20 cellular contexts compared by ENCODE assay signal in the genomic region with DNA sequence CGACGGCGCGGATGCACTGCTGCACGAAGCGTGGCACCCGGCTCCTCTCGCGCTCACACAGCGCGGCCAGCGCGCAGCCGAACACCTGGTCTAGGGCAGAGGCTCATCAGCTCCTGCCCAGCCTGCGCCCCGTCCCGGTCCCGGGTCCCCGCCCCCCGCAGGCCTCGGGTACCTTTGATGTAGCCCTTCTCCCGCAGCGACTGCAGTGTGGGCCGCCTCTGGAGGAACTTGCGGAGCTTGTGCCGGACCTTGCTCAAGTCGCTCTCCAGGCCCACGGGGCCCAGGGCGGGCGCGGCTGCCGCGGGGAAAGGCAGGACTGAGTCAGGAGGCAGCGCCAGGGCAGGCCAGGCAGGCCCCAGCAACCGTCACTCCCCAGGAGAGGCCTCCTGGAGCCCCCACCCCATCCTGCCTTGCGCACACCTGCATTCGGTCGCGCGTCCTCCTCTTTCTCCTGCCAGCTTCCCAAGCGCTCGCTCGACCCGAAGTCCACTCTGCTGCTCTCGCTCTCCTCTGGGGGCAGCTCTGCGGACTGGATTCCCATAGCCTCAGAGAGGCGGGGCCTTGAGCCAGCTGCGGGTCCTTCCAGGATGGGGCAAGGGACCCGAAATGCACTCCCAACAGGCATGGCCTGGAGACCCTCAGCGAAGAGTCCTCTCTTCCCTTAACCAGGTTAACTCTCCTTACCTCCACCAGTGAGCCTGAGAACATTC.
"Had no signal": no experiment of that assay in that cellular context is flagged by ENCODE, and none has a peak within 500 bp of the region (broad histone marks: within the 10 kb centered on the region; RNA-seq: fewer than 3 reads in every experiment).

No MANE protein-coding gene starts in this region.

- H3K9me3 ChIP-seq: esophagus squamous epithelium, heart right ventricle, prostate gland, right atrium auricular region, stomach, thoracic aorta had no signal

- DNase-seq: activated CD4-positive, alpha-beta T cell treated with anti-CD3 and anti-CD28 coated beads, Interleukin-2, amount 50 U/mL, for 1 hour; activated CD8-positive, alpha-beta memory T cell treated with anti-CD3 and anti-CD28 coated beads, Interleukin-2, amount 50 U/mL, for 4 hours; activated gamma-delta T cell; activated T-cell treated with anti-CD3 and anti-CD28 coated beads, Interleukin-2, amount 50 U/mL, for 72 hours; effector CD8-positive, alpha-beta T cell; esophagus squamous epithelium; heart right ventricle; occipital lobe; stomach; T-cell had no signal

- H3K27me3 ChIP-seq: esophagus squamous epithelium, heart right ventricle, right atrium auricular region, stomach had no signal

- FAIRE-seq: endothelial cell of umbilical vein had no signal

- H3K27me3 Mint-ChIP-seq: activated naive CD4-positive, alpha-beta T cell treated with anti-CD3 and anti-CD28 coated beads, Interleukin-2, amount 50 U/mL, for 24 hours; T-cell had no signal

- H3K4me1 ChIP-seq: prostate gland had no signal

- H3K9me3 Mint-ChIP-seq: activated naive CD4-positive, alpha-beta T cell treated with anti-CD3 and anti-CD28 coated beads, Interleukin-2, amount 50 U/mL, for 24 hours; activated T-cell treated with anti-CD3 and anti-CD28 coated beads, Interleukin-2, amount 50 U/mL, for 72 hours; memory B cell; nephron; T-cell had no signal

- H3K4me3 ChIP-seq: esophagus squamous epithelium, prostate gland, skin epidermis, stomach, thoracic aorta had no signal

- H3K4me3 Mint-ChIP-seq: activated naive CD4-positive, alpha-beta T cell treated with anti-CD3 and anti-CD28 coated beads, Interleukin-2, amount 50 U/mL, for 24 hours; activated T-cell treated with anti-CD3 and anti-CD28 coated beads, Interleukin-2, amount 50 U/mL, for 72 hours; memory B cell; nephron; T-cell had no signal

- H3K27ac Mint-ChIP-seq: memory B cell, nephron, T-cell had no signal

- H3K36me3 ChIP-seq: prostate gland, thoracic aorta had no signal

- H3K27ac ChIP-seq: esophagus squamous epithelium, heart right ventricle, prostate gland, right atrium auricular region, skin epidermis, stomach, thoracic aorta had no signal

- ATAC-seq: activated CD4-positive, CD25-positive, alpha-beta regulatory T cell treated with anti-CD3 and anti-CD28 coated beads, Interleukin-2, amount 50 U/mL, for 24 hours; activated T-cell treated with anti-CD3 and anti-CD28 coated beads, Interleukin-2, amount 50 U/mL, for 72 hours; SK-N-SH treated with all-trans-retinoic acid at 6 μM for 48 hours had no signal
